In the genomic region with DNA sequence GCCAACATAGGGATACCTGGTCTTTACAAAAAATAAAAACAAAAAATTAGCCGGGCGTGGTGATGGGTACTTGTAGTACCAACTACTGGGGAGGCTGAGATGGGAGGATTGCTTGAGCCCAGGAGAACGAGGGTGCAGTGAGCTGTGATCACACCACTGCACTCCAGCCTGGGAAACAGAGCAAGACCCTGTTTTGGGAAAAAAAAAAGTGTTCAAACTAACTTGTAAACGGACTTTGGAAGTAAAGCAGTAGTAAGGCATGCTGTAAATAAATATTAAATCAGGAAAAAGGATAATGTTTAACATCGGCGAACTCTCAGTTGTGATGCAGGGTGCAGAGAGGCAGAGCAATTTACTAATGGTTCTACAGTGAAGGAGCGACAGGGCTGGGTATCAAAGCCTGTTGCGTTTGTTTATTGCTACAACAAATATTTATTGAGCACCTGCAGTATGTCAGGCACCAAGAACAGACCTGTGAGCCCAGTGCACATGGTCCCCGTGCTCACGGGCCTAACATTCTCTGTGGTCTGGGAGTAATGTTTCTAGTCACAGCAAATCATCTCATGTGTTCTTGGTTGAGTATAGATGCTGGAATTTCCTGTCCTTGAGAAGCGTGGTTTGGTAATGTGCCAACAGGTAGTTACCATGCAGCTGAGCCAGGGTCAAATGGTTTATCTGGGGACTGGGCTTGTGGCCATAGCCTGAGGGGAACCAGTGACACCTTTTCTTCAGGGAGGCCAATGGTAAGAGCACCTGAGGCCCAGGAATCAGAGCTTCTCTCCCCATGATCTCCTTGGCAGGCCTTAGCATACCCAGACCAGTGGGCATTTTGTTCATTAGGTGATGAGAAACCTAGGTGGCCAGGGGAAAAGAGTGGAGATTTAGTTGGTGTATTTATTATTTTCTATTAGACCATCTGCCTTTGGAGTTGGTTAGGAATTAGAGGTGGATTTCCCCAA, we compare ENCODE assay signal across 1 cellular context.
TF ChIP-seq lines count a peak whose summit lies in the region.

No MANE protein-coding gene starts in this region.

TF ChIP-seq in SK-N-SH, 30 proteins besides CTCF, POLR2A, EP300 and RAD21 (continued from another document):
- no peak for TF ChIP-seq ELF1 (IDR thresholded peaks at IDR 0.05)
- TF ChIP-seq, protein P1, sequence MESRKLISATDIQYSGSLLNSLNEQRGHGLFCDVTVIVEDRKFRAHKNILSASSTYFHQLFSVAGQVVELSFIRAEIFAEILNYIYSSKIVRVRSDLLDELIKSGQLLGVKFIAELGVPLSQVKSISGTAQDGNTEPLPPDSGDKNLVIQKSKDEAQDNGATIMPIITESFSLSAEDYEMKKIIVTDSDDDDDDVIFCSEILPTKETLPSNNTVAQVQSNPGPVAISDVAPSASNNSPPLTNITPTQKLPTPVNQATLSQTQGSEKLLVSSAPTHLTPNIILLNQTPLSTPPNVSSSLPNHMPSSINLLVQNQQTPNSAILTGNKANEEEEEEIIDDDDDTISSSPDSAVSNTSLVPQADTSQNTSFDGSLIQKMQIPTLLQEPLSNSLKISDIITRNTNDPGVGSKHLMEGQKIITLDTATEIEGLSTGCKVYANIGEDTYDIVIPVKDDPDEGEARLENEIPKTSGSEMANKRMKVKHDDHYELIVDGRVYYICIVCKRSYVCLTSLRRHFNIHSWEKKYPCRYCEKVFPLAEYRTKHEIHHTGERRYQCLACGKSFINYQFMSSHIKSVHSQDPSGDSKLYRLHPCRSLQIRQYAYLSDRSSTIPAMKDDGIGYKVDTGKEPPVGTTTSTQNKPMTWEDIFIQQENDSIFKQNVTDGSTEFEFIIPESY (IDR thresholded peaks at IDR 0.05; ENCODE audit: borderline replicate concordance, low read depth) = no peak
- TF ChIP-seq EZH2phosphoT487 (IDR thresholded peaks at IDR 0.05; ENCODE audit: borderline replicate concordance, low read depth) = no peak
- TF ChIP-seq POLR2AphosphoS5 (IDR thresholded peaks at IDR 0.05; ENCODE audit: low read depth, low read length) = no peak
- no peak for TF ChIP-seq TEAD4 (IDR thresholded peaks at IDR 0.05; ENCODE audit: borderline replicate concordance, insufficient read depth)
- TF ChIP-seq, protein P2, sequence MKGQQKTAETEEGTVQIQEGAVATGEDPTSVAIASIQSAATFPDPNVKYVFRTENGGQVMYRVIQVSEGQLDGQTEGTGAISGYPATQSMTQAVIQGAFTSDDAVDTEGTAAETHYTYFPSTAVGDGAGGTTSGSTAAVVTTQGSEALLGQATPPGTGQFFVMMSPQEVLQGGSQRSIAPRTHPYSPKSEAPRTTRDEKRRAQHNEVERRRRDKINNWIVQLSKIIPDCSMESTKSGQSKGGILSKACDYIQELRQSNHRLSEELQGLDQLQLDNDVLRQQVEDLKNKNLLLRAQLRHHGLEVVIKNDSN (IDR thresholded peaks at IDR 0.05; ENCODE audit: borderline replicate concordance, low read depth) = no peak
- peak; percentile 46; the same call in 1 of the 2 replicates for TF ChIP-seq NFIC (IDR thresholded peaks at IDR 0.05; ENCODE audit: borderline replicate concordance)
- peak; percentile 51; the same call in 1 of the 2 replicates for TF ChIP-seq TCF12 (IDR thresholded peaks at IDR 0.05)
